20 cellular contexts compared by ENCODE assay signal in the genomic region with DNA sequence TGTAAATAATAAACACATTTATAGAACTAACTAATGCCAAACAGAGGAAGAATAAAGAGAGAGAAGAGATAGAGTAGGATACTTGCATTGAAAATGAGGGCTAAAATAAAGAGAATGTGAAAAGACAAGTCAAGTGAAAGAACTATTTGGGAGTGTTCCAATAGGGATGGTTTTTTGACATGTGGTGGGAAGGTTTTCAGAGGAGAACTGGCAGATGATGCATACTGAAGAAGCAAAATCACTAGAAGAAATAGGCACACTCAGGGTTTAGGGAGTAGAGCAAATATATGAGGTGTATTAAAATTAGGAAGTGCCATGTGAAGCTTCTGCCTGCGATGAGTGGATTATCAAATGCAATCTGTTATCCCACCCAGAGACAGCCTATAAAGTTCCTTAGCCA.
A peak's percentile ranks its signal among the peaks of the same experiment; 100 is the strongest.
DNase-seq lines count a peak whose midpoint lies in the region; ATAC-seq and TF ChIP-seq lines count a peak whose summit lies in the region.
"Had no signal": no experiment of that assay in that cellular context is flagged by ENCODE, and none has a peak within 500 bp of the region (broad histone marks: within the 10 kb centered on the region; RNA-seq: fewer than 3 reads in every experiment).

No MANE protein-coding gene starts in this region.

- no peaks in the 10 kb centered on the region for H3K36me3 ChIP-seq in adrenal gland (replicated peaks in 1 of 2)
- H3K36me3 ChIP-seq: BE2C, BLaER1 had no signal

- H3K27me3 ChIP-seq in adrenal gland, result no peaks in the 10 kb centered on the region
- H3K27me3 ChIP-seq: BE2C, BLaER1 had no signal

- no peak for TF ChIP-seq POLR2A in adrenal gland (IDR thresholded peaks at IDR 0.05)

- no peak for TF ChIP-seq CTCF in adrenal gland (IDR thresholded peaks at IDR 0.05)

- 80 to 91% (median 89%) methylated on average over 1 of the region's 1 CpG for WGBS in adrenal gland, 4 donors

- ATAC-seq in HG02623 (IDR thresholded peaks at IDR 0.05; ENCODE audit: unreplicated experiment), result no peak
- ATAC-seq in stimulated activated naive CD8-positive, alpha-beta T cell treated with anti-CD3 and anti-CD28 coated beads, Interleukin-15, amount 100 ng/mL, for 72 hours, result no peak
- ATAC-seq: GM12878 had no signal

- no peaks in the 10 kb centered on the region for H3K27me3 Mint-ChIP-seq in stimulated activated naive CD8-positive, alpha-beta T cell treated with anti-CD3 and anti-CD28 coated beads, Interleukin-15, amount 100 ng/mL, for 72 hours
- H3K27me3 Mint-ChIP-seq: CD4-positive, alpha-beta memory T cell; CD4-positive, CD25-positive, alpha-beta regulatory T cell; CD8-positive, alpha-beta memory T cell had no signal

- no peaks in the 10 kb centered on the region for H3K9me3 Mint-ChIP-seq in stimulated activated naive CD8-positive, alpha-beta T cell treated with anti-CD3 and anti-CD28 coated beads, Interleukin-15, amount 100 ng/mL, for 72 hours

- no peaks in the 10 kb centered on the region for H3K4me1 ChIP-seq in adrenal gland (replicated peaks in 1 of 2)
- H3K4me1 ChIP-seq: BE2C, BLaER1 had no signal

- no peaks in the 10 kb centered on the region for H3K9me3 ChIP-seq in adrenal gland (replicated peaks in 1 of 3)
- H3K9me3 ChIP-seq: BE2C, BLaER1 had no signal

- H3K27ac ChIP-seq in caudate nucleus (ENCODE audit: low read depth, low read length), result peak overlapping the region; percentile 41
- H3K27ac ChIP-seq in adrenal gland, result no peak overlapping the region
- H3K27ac ChIP-seq: BLaER1 had no signal

- H3K4me3 ChIP-seq in adrenal gland, result no peak overlapping the region
- H3K4me3 ChIP-seq: BLaER1, GM12878 had no signal

- no peaks in the 10 kb centered on the region for H3K4me1 Mint-ChIP-seq in stimulated activated naive CD8-positive, alpha-beta T cell treated with anti-CD3 and anti-CD28 coated beads, Interleukin-15, amount 100 ng/mL, for 72 hours
- H3K4me1 Mint-ChIP-seq: CD14-positive monocyte; CD4-positive, alpha-beta memory T cell; CD8-positive, alpha-beta memory T cell had no signal

- H3K27ac Mint-ChIP-seq in stimulated activated naive CD8-positive, alpha-beta T cell treated with anti-CD3 and anti-CD28 coated beads, Interleukin-15, amount 100 ng/mL, for 72 hours, result no peak overlapping the region
- H3K27ac Mint-ChIP-seq: CD4-positive, alpha-beta memory T cell; CD4-positive, CD25-positive, alpha-beta regulatory T cell; CD8-positive, alpha-beta memory T cell had no signal

- H3K4me3 Mint-ChIP-seq in stimulated activated naive CD8-positive, alpha-beta T cell treated with anti-CD3 and anti-CD28 coated beads, Interleukin-15, amount 100 ng/mL, for 72 hours, result no peak overlapping the region
- H3K4me3 Mint-ChIP-seq: CD14-positive monocyte; CD4-positive, alpha-beta memory T cell; CD4-positive, CD25-positive, alpha-beta regulatory T cell; CD8-positive, alpha-beta memory T cell had no signal

- intact Hi-C loops in adrenal gland (cut with DNase I), result no loop called here

- DNase-seq in NCI-H446 treated with DMSO at 0.1 percent for 48 hours (lab: John Stamatoyannopoulos, UW), result peak; percentile 58
- DNase-seq in caudate nucleus (lab: John Stamatoyannopoulos, UW), result peak in 5 of 61 donors; percentile 5 to 73 (median 30)
- peak; percentile 43 for DNase-seq in cerebellum (ENCODE audit: low spot score)
- DNase-seq in adrenal gland, result no peak
- no peak for DNase-seq in activated effector memory CD4-positive, alpha-beta T cell treated with anti-CD3 and anti-CD28 coated beads, Interleukin-2, amount 50 U/mL, for 16 hours
- DNase-seq in stimulated activated naive CD8-positive, alpha-beta T cell treated with anti-CD3 and anti-CD28 coated beads, Interleukin-15, amount 100 ng/mL, for 72 hours, result no peak
- DNase-seq: 8988T; ACHN; BE2C; Calu3; CD4-positive, alpha-beta memory T cell; CD4-positive, CD25-positive, alpha-beta regulatory T cell; CD8-positive, alpha-beta memory T cell; COR-L47; DMS79 treated with DMSO at 0.1 percent for 48 hours; GDM1 had no signal

Comparison
In these comparisons a context has a peak if more than half of its experiments do, and no peak if none do; other contexts are left out.
1. DNase-seq: peak in NCI-H446 treated with DMSO at 0.1 percent for 48 hours (single experiment) and cerebellum (single experiment); none in adrenal gland (0 of 7), activated effector memory CD4-positive, alpha-beta T cell treated with anti-CD3 and anti-CD28 coated beads, Interleukin-2, amount 50 U/mL, for 16 hours (single experiment) and stimulated activated naive CD8-positive, alpha-beta T cell treated with anti-CD3 and anti-CD28 coated beads, Interleukin-15, amount 100 ng/mL, for 72 hours (0 of 2).